28 cellular contexts compared by ENCODE assay signal in the genomic region with DNA sequence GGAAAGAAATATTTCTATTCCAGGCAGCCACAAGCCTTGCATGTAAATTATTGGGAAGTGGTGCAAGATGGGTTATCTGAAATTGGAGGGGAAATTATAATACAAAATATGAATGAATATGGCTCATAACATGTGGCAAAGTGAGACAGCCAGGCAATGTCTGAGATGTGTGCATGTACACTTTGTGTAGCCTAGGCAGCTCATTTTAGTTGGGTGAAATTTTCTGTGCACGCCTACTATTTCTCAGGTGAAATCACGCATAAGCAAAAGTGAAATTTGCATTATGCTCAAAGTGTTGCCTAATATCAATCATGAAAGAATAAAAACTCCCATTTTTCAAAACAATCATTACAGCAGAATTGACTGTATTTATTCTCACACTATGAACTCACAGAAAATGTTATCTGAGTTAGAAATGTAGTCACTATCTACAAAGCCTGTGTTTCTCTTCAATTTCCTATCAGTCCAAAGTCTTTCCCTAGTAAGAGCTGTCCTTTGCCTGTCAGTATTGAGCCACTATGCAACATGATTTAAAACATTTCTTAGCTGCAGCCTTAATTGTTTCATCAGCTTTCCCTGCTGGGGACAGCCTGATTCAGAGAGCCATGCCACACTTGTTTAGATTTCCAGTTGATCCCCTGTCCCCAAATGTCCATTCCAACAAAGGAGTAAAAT.
"Had no signal": no experiment of that assay in that cellular context is flagged by ENCODE, and none has a peak within 500 bp of the region (broad histone marks: within the 10 kb centered on the region; RNA-seq: fewer than 3 reads in every experiment).

No MANE protein-coding gene starts in this region.

- H3K27me3 ChIP-seq: colonic mucosa, pancreas, spleen, suprapubic skin, tibial artery, upper lobe of right lung had no signal

- H3K27ac Mint-ChIP-seq: activated B cell treated with CpG ODN at 0.5 μM for 24 hours; activated CD8-positive, alpha-beta memory T cell treated with anti-CD3 and anti-CD28 coated beads, Interleukin-2, amount 10 ng/mL, durations not matched to agents 7 days and 5 days; activated CD8-positive, alpha-beta T cell treated with anti-CD3 and anti-CD28 coated beads, Interleukin-2, amount 10 ng/mL, durations not matched to agents 7 days and 5 days; activated naive CD8-positive, alpha-beta T cell; effector memory CD8-positive, alpha-beta T cell; immature natural killer cell; natural killer cell; T-helper 2 cell treated with Interferon-gamma antibody and Interleukin-4, amounts not matched to agents 5 μg/mL and 100 μg/mL, for 36 hours had no signal

- H3K4me3 ChIP-seq: colonic mucosa, lung, pancreas, psoas muscle, spleen, suprapubic skin, tibial artery, upper lobe of right lung had no signal

- H3K36me3 ChIP-seq: colonic mucosa, pancreas, spleen, suprapubic skin, tibial artery, upper lobe of right lung had no signal

- H3K4me1 ChIP-seq: colonic mucosa, psoas muscle had no signal

- H3K4me3 Mint-ChIP-seq: activated B cell treated with CpG ODN at 0.5 μM for 24 hours; activated CD8-positive, alpha-beta memory T cell treated with anti-CD3 and anti-CD28 coated beads, Interleukin-2, amount 10 ng/mL, durations not matched to agents 7 days and 5 days; activated CD8-positive, alpha-beta T cell treated with anti-CD3 and anti-CD28 coated beads, Interleukin-2, amount 10 ng/mL, durations not matched to agents 7 days and 5 days; activated naive CD8-positive, alpha-beta T cell; effector memory CD8-positive, alpha-beta T cell; immature natural killer cell; natural killer cell; T-helper 2 cell treated with Interferon-gamma antibody and Interleukin-4, amounts not matched to agents 5 μg/mL and 100 μg/mL, for 36 hours had no signal

- DNase-seq: activated B cell treated with CpG ODN at 0.5 μM for 24 hours; activated CD8-positive, alpha-beta memory T cell treated with anti-CD3 and anti-CD28 coated beads, Interleukin-2, amount 10 ng/mL, durations not matched to agents 7 days and 5 days; activated CD8-positive, alpha-beta T cell treated with anti-CD3 and anti-CD28 coated beads, Interleukin-2, amount 10 ng/mL, durations not matched to agents 7 days and 5 days; activated naive CD4-positive, alpha-beta T cell; activated T-cell treated with anti-CD3 and anti-CD28 coated beads, Interleukin-2, amount 50 U/mL, for 48 hours; anterior cingulate cortex; colonic mucosa; effector memory CD8-positive, alpha-beta T cell; foreskin fibroblast; head of caudate nucleus; hypothalamus; immature natural killer cell; kidney; left colon; mesendoderm; natural killer cell; pancreas; psoas muscle; spleen; stimulated activated naive CD4-positive, alpha-beta T cell; T-helper 1 cell; tibial artery; upper lobe of right lung had no signal

- H3K9me3 Mint-ChIP-seq: activated B cell treated with CpG ODN at 0.5 μM for 24 hours; effector memory CD8-positive, alpha-beta T cell; natural killer cell; T-helper 2 cell treated with Interferon-gamma antibody and Interleukin-4, amounts not matched to agents 5 μg/mL and 100 μg/mL, for 36 hours had no signal

- H3K4me1 Mint-ChIP-seq: activated B cell treated with CpG ODN at 0.5 μM for 24 hours, immature natural killer cell, natural killer cell had no signal

- H3K9me3 ChIP-seq: colonic mucosa, pancreas, psoas muscle, spleen, suprapubic skin, tibial artery, upper lobe of right lung had no signal

- H3K36me3 Mint-ChIP-seq: activated CD8-positive, alpha-beta memory T cell treated with anti-CD3 and anti-CD28 coated beads, Interleukin-2, amount 10 ng/mL, durations not matched to agents 7 days and 5 days; activated naive CD8-positive, alpha-beta T cell; immature natural killer cell; natural killer cell had no signal

- H3K27me3 Mint-ChIP-seq: activated B cell treated with CpG ODN at 0.5 μM for 24 hours; activated naive CD8-positive, alpha-beta T cell had no signal

- ATAC-seq: activated CD8-positive, alpha-beta memory T cell treated with anti-CD3 and anti-CD28 coated beads, Interleukin-2, amount 10 ng/mL, durations not matched to agents 7 days and 5 days; activated CD8-positive, alpha-beta T cell treated with anti-CD3 and anti-CD28 coated beads, Interleukin-2, amount 10 ng/mL, durations not matched to agents 7 days and 5 days; effector memory CD8-positive, alpha-beta T cell; esophagus mucosa; left colon; natural killer cell; pancreas; psoas muscle; upper lobe of right lung had no signal

- H3K27ac ChIP-seq: colonic mucosa, pancreas, psoas muscle, spleen, suprapubic skin, tibial artery, upper lobe of right lung had no signal
